Comparison of ENCODE assay signal across 9 cellular contexts in genomic region chr7:155549226-155549625, GRCh38. TPM values are rescaled to one million over a fixed set of nuclear protein-coding genes. Genes with fewer than 3 reads are reported as not detected.
"Had no signal": no experiment of that assay in that cellular context is flagged by ENCODE, and none has a peak within 500 bp of the region (broad histone marks: within the 10 kb centered on the region; RNA-seq: fewer than 3 reads in every experiment).

No MANE protein-coding gene starts in this region.

- H3K4me3 Mint-ChIP-seq: GM23338, H9, HFFc6 had no signal

- H3K9me3 ChIP-seq: HAP-1 had no signal

- H3K9me3 Mint-ChIP-seq: GM23338, HFFc6 had no signal

- ATAC-seq: GM23338, HCT116 had no signal

- H3K4me3 ChIP-seq: GM23248, GM23338, HAP-1 had no signal

- H3K4me1 ChIP-seq: HAP-1 had no signal

- DNase-seq: GM23248, GOT3, H9, HCEC 1CT, HFFc6 had no signal

- H3K27ac ChIP-seq: GM23248 had no signal

- H3K36me3 ChIP-seq: HAP-1 had no signal

- H2AFZ ChIP-seq: GM23248, GM23338 had no signal

- H3K27ac Mint-ChIP-seq: GM23338, H9, HFFc6 had no signal

- H3K4me2 ChIP-seq: GM23338 had no signal

- H3K9ac ChIP-seq: GM23248 had no signal

RNA-seq across cellular contexts. Expression of gene CNPY1, which starts 2.9 kb away (rescaled TPM):
- total RNA-seq: GM23248, GM23338, H1, H9, HFFc6 had no signal
- polyA plus RNA-seq: GM23248, GM23338, H1 had no signal
